Comparison of ENCODE assay signal across 19 cellular contexts in genomic region chr11:130223291-130223971, GRCh38.
A peak's percentile ranks its signal among the peaks of the same experiment; 100 is the strongest.
DNase-seq lines count a peak whose midpoint lies in the region; ATAC-seq and TF ChIP-seq lines count a peak whose summit lies in the region.
"Had no signal": no experiment of that assay in that cellular context is flagged by ENCODE, and none has a peak within 500 bp of the region (broad histone marks: within the 10 kb centered on the region; RNA-seq: fewer than 3 reads in every experiment).

No MANE protein-coding gene starts in this region.

- ATAC-seq in GM21825 (IDR thresholded peaks at IDR 0.05; ENCODE audit: unreplicated experiment) (no peak), right lobe of liver (no peak)
- ATAC-seq: left lobe of liver, psoas muscle had no signal

- no peaks in the 10 kb centered on the region for H3K4me1 ChIP-seq in right lobe of liver
- H3K4me1 ChIP-seq: psoas muscle had no signal

- POLR2A ChIA-PET in activated CD4-positive, alpha-beta T cell treated with anti-CD3 and anti-CD28 coated beads, Interleukin-2, amount 10 ng/mL, durations not matched to agents 7 days and 5 days (lab: Charles Lee), result no interaction called here

- H3K27ac ChIP-seq in right lobe of liver, result no peak overlapping the region
- H3K27ac ChIP-seq: psoas muscle, SK-N-MC had no signal

- WGBS in right lobe of liver (ENCODE audit: insufficient coverage, low coverage, low lambda C conversion rate, missing lambda C conversion rate), result 80% methylated on average over 10 of the region's 12 CpGs

- H3K27me3 Mint-ChIP-seq in activated CD4-positive, alpha-beta T cell treated with anti-CD3 and anti-CD28 coated beads, Interleukin-2, amount 10 ng/mL, durations not matched to agents 7 days and 5 days, result no peaks in the 10 kb centered on the region
- no peaks in the 10 kb centered on the region for H3K27me3 Mint-ChIP-seq in nephron progenitor cell (ENCODE audit: low read depth, poor library complexity)

- TF ChIP-seq CTCF in fibroblast of the aortic adventitia (IDR thresholded peaks at IDR 0.05; ENCODE audit: insufficient read depth, low read length), result no peak
- no peak for TF ChIP-seq CTCF in nephron progenitor cell (IDR thresholded peaks at IDR 0.05)
- TF ChIP-seq CTCF in right lobe of liver (IDR thresholded peaks at IDR 0.05), result no peak

- H3K4me3 ChIP-seq in fibroblast of the aortic adventitia (ENCODE audit: low read depth, low read length) (no peak overlapping the region), right lobe of liver (no peak overlapping the region)
- H3K4me3 ChIP-seq: psoas muscle, SK-N-MC had no signal

- CTCF ChIA-PET in activated CD4-positive, alpha-beta T cell treated with anti-CD3 and anti-CD28 coated beads, Interleukin-2, amount 10 ng/mL, durations not matched to agents 7 days and 5 days (lab: Charles Lee), result interaction anchor here (2.8 kb wide), 1 partner anchor 11 kb away, joined by 7 read pairs; no protein-coding TSS in a partner anchor

- H3K9me3 Mint-ChIP-seq in activated CD4-positive, alpha-beta T cell treated with anti-CD3 and anti-CD28 coated beads, Interleukin-2, amount 10 ng/mL, durations not matched to agents 7 days and 5 days, result no peaks in the 10 kb centered on the region
- H3K9me3 Mint-ChIP-seq in nephron progenitor cell, result no peaks in the 10 kb centered on the region

- intact Hi-C loops in right lobe of liver (cut with DNase I), result no loop called here

- H3K36me3 Mint-ChIP-seq in activated CD4-positive, alpha-beta T cell treated with anti-CD3 and anti-CD28 coated beads, Interleukin-2, amount 10 ng/mL, durations not matched to agents 7 days and 5 days (ENCODE audit: low read depth), result peaks cover 3% of the 10 kb centered on the region
- peaks cover 36% of the 10 kb centered on the region for H3K36me3 Mint-ChIP-seq in nephron progenitor cell (ENCODE audit: low read depth)

- H3K4me3 Mint-ChIP-seq in activated CD4-positive, alpha-beta T cell treated with anti-CD3 and anti-CD28 coated beads, Interleukin-2, amount 10 ng/mL, durations not matched to agents 7 days and 5 days, result no peak overlapping the region
- H3K4me3 Mint-ChIP-seq in nephron progenitor cell, result no peak overlapping the region

- no peak for TF ChIP-seq POLR2A in right lobe of liver (IDR thresholded peaks at IDR 0.05)

- no peaks in the 10 kb centered on the region for H3K36me3 ChIP-seq in right lobe of liver

- H3K4me1 Mint-ChIP-seq in activated CD4-positive, alpha-beta T cell treated with anti-CD3 and anti-CD28 coated beads, Interleukin-2, amount 10 ng/mL, durations not matched to agents 7 days and 5 days, result peaks cover 6% of the 10 kb centered on the region
- H3K4me1 Mint-ChIP-seq in nephron progenitor cell, result peaks cover 8% of the 10 kb centered on the region

- H3K27ac Mint-ChIP-seq in activated CD4-positive, alpha-beta T cell treated with anti-CD3 and anti-CD28 coated beads, Interleukin-2, amount 10 ng/mL, durations not matched to agents 7 days and 5 days, result peak overlapping the region; percentile 56
- H3K27ac Mint-ChIP-seq in nephron progenitor cell, result peak overlapping the region; percentile 62

- no peaks in the 10 kb centered on the region for H3K27me3 ChIP-seq in right lobe of liver

- no peaks in the 10 kb centered on the region for H3K9me3 ChIP-seq in right lobe of liver
- H3K9me3 ChIP-seq: psoas muscle had no signal

- no peak for DNase-seq in activated CD4-positive, alpha-beta T cell treated with anti-CD3 and anti-CD28 coated beads, Interleukin-2, amount 10 ng/mL, durations not matched to agents 7 days and 5 days
- no peak for DNase-seq in activated CD4-positive, alpha-beta T cell treated with anti-CD3 and anti-CD28 coated beads, Interleukin-2, amount 50 U/mL, for 48 hours
- DNase-seq in NCI-H226, result peak; percentile 77
- DNase-seq in fibroblast of the aortic adventitia (ENCODE audit: low read depth), result peak; percentile 12
- no peak for DNase-seq in nephron progenitor cell
- no peak for DNase-seq in right lobe of liver
- DNase-seq in GM19240 (ENCODE audit: insufficient read length, low spot score), result no peak
- DNase-seq: 8988T; activated CD4-positive, alpha-beta T cell treated with anti-CD3 and anti-CD28 coated beads for 4 hours; amygdala; DMS79 treated with DMSO at 0.1 percent for 48 hours; NCI-H1417; NCI-H69; psoas muscle; stimulated activated CD4-positive, alpha-beta T cell treated with anti-CD3 and anti-CD28 coated beads, Interleukin-12 subunit alpha, Interleukin-12 subunit beta, amount 100 ng/mL, for 4 hours; stimulated activated naive CD4-positive, alpha-beta T cell treated with Interleukin-2 at 50 U/mL for 16 hours had no signal

Comparison
In these comparisons a context has a peak if more than half of its experiments do, and no peak if none do; other contexts are left out.
1. DNase-seq: peak in NCI-H226 (single experiment) and fibroblast of the aortic adventitia (single experiment); none in activated CD4-positive, alpha-beta T cell treated with anti-CD3 and anti-CD28 coated beads, Interleukin-2, amount 10 ng/mL, durations not matched to agents 7 days and 5 days (single experiment), activated CD4-positive, alpha-beta T cell treated with anti-CD3 and anti-CD28 coated beads, Interleukin-2, amount 50 U/mL, for 48 hours (0 of 2), nephron progenitor cell (single experiment), right lobe of liver (0 of 3) and GM19240 (single experiment).